In the genomic region with DNA sequence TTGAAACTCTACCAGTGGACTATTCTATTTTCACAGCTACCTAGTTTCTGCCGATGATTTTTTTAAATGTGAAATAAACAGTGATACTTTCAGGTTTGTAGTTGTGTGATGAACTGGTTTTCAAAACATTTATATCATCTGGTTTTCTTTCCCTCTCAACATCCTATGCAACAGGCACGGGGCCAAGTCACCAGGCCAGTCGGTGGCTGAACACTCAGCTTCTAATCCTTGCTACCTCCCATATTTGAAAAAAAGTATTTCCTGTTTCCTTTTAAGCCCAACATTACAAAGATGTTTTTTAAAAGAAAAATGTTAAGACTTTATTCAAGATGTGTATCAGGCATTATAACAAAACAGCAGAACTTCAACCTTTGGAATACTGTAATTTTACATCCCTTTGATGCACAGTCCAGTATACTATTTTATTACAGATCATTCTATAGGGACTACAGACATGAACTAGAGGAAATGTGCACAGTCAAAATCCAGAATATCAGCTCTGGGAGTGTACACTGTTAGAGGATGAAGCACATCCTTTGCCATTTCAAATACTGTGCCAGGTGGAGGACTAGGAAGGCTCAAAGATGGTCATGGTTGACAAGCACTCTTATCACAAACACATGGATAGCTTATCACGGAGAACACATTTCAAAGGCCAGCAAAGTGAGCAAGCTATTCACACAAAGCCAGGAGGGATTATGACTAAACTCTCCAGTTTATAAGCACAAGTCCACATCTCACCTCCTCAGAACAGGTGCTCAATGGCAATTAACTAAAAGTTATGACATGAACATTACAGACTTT, we compare ENCODE assay signal across 13 cellular contexts. TPM values are rescaled to one million over a fixed set of nuclear protein-coding genes. Genes with fewer than 3 reads are reported as not detected.
DNase-seq lines count a peak whose midpoint lies in the region; ATAC-seq, FAIRE-seq and TF ChIP-seq lines count a peak whose summit lies in the region.
"Had no signal": no experiment of that assay in that cellular context is flagged by ENCODE, and none has a peak within 500 bp of the region (broad histone marks: within the 10 kb centered on the region; RNA-seq: fewer than 3 reads in every experiment).

No MANE protein-coding gene starts in this region.

- H3K9me1 ChIP-seq in K562 (ENCODE audit: control insufficient read depth, insufficient read depth, low read length), result no peaks in the 10 kb centered on the region

- POLR2A ChIA-PET in HEK293 (lab: Yijun Ruan, JAX) (no interaction called here), K562 (lab: Yijun Ruan, JAX) (interaction anchor here (0.6 to 5.1 kb wide), 7 partner anchors 14 to 301 kb away, joined by 3 to 134 read pairs (median 3); a partner anchor contains a TSS)

- peak; percentile 86 for FAIRE-seq in K562 (lab: Jason Lieb, UNC)

- H4K20me1 ChIP-seq in K562 (replicated peaks; ENCODE audit: control insufficient read depth, insufficient read depth, low read length), result no peaks in the 10 kb centered on the region

- in situ Hi-C loops in K562 (cut with MboI), result no loop called here

- peak overlapping the region; percentile 27 for H3K4me2 ChIP-seq in K562 (ENCODE audit: insufficient read depth, low read length)

- no peaks in the 10 kb centered on the region for H3K9me3 ChIP-seq in HEK293 (ENCODE audit: control insufficient read depth, insufficient read depth, low read depth, low read length)
- H3K9me3 ChIP-seq in K562 (replicated peaks; ENCODE audit: control insufficient read depth, insufficient read depth, low read depth, low read length), result no peaks in the 10 kb centered on the region
- H3K9me3 ChIP-seq in mucosa of descending colon, result no peaks in the 10 kb centered on the region
- H3K9me3 ChIP-seq: ascending aorta had no signal

- peak overlapping the region in 1 of 2 experiments; percentile 27; a peak in 1 of 4 replicates for H3K9ac ChIP-seq in K562 (ENCODE audit: insufficient read depth in 1 of 2, low read depth in 2 of 2, low read length in 2 of 2)

- H2AFZ ChIP-seq in K562 (ENCODE audit: low read depth, low read length), result no peak overlapping the region

- H3K36me3 ChIP-seq in HEK293 (ENCODE audit: control insufficient read depth in 2 of 2, insufficient read depth in 1 of 2, low read length in 2 of 2), result peaks cover 32 to 54% of the 10 kb centered on the region in 2 experiments
- H3K36me3 ChIP-seq in K562 (ENCODE audit: control insufficient read depth, insufficient read depth, low read length), result peaks cover 54% of the 10 kb centered on the region
- no peaks in the 10 kb centered on the region for H3K36me3 ChIP-seq in mucosa of descending colon (ENCODE audit: low read depth)

- TF ChIP-seq POLR2A in K562 (conservative IDR thresholded peaks at IDR 0.05), result no peak

- no peak; a peak in 1 of 4 replicates for TF ChIP-seq RAD21 in K562 (CRISPR knock-in tag; conservative IDR thresholded peaks at IDR 0.05 in 1 of 2, IDR thresholded peaks at IDR 0.05 in 1 of 2)

- H3K4me1 ChIP-seq in HEK293 (ENCODE audit: control insufficient read depth, insufficient read depth, low read length), result peaks cover 2% of the 10 kb centered on the region; the same call in 1 of the 2 replicates
- H3K4me1 ChIP-seq in K562 (replicated peaks in 1 of 2; ENCODE audit: control insufficient read depth in 2 of 2, insufficient read depth in 2 of 2, low read length in 2 of 2), result peaks cover 20 to 50% of the 10 kb centered on the region in 2 experiments; a peak in 3 of 5 replicates
- H3K4me1 ChIP-seq in mucosa of descending colon (ENCODE audit: low read depth), result peaks cover 31% of the 10 kb centered on the region
- H3K4me1 ChIP-seq: ascending aorta had no signal

- H3K79me2 ChIP-seq in K562 (ENCODE audit: control insufficient read depth, insufficient read depth, low read length), result no peaks in the 10 kb centered on the region; the same call in 2 of the 3 replicates

- H3K4me3 ChIP-seq in HEK293 (ENCODE audit: low read depth, low read length) (no peak overlapping the region), K562 (no peak overlapping the region), mucosa of descending colon (no peak overlapping the region)
- H3K4me3 ChIP-seq: ascending aorta had no signal

- 29% methylated on average over 4 of the region's 4 CpGs for whole genome bisulfite sequencing in K562 (ENCODE audit: insufficient coverage, low coverage, missing lambda C conversion rate)

- peak; percentile 95 for TF ChIP-seq EP300 in K562 (IDR thresholded peaks at IDR 0.05; ENCODE audit: low read length)

- TF ChIP-seq CTCF in HEK293 (tag by site-specific recombination; IDR thresholded peaks at IDR 0.05) (no peak), K562 (IDR thresholded peaks at IDR 0.05 in 2 of 3, conservative IDR thresholded peaks at IDR 0.05 in 1 of 3; ENCODE audit: insufficient read depth in 2 of 3, low read depth in 1 of 3, low read length in 3 of 3) (no peak), mucosa of descending colon (IDR thresholded peaks at IDR 0.05) (no peak)

- H3K27ac ChIP-seq in HEK293 (ENCODE audit: extremely low read depth, low read depth, low read length) (no peak overlapping the region), K562 (ENCODE audit: extremely low read depth, low read depth, low read length) (peak overlapping the region; percentile 47)

- intact Hi-C loops in K562 (cut with micrococcal nuclease), result loop anchor here (1.0 kb wide), 1 partner anchor 25 kb away; no protein-coding TSS in a partner anchor
- intact Hi-C loops in mucosa of descending colon (cut with DNase I, micrococcal nuclease), result no loop called here

- no peaks in the 10 kb centered on the region for H3K27me3 ChIP-seq in K562 (ENCODE audit: control insufficient read depth in 2 of 2, insufficient read depth in 2 of 2, low read length in 2 of 2)
- H3K27me3 ChIP-seq: ascending aorta had no signal

- no TSS peak for BruUV-seq in K562 (replicated peaks; lab: Mats Ljungman, UMichigan)

- ATAC-seq in K562 (peak; percentile 75), mucosa of descending colon (peak; percentile 77)

- CTCF ChIA-PET in HEK293 (lab: Yijun Ruan, JAX) (interaction anchor here (1.1 kb wide), 1 partner anchor 158 kb away, joined by 4 read pairs; no protein-coding TSS in a partner anchor), K562 (lab: Yijun Ruan, JAX; ENCODE audit: low intra/inter-chr PET ratio) (no interaction called here)

- DNase-seq in CMK (ENCODE audit: low read depth) (peak; percentile 73), K562 (ENCODE audit: extremely low read depth in 1 of 4, low spot score in 3 of 4) (peak; percentile 71 to 84 (median 74)), mucosa of descending colon (peak in 2 of 3 donors; percentile 35 to 50), NCI-H1417 treated with DMSO at 0.1 percent for 48 hours (lab: John Stamatoyannopoulos, UW) (no peak), H4 (ENCODE audit: low spot score) (no peak), iPS-NIHi7 (ENCODE audit: extremely low spot score) (no peak)
- no peak for DNase-seq in activated effector memory CD4-positive, alpha-beta T cell treated with Interleukin-2 at 50 U/mL for 16 hours
- DNase-seq: activated CD8-positive, alpha-beta memory T cell treated with anti-CD3 and anti-CD28 coated beads, Interleukin-2, amount 50 U/mL, for 4 hours; endodermal cell; occipital lobe; trophoblast cell had no signal

TF ChIP-seq in HEK293, 187 proteins besides CTCF, POLR2A, EP300 and RAD21:
- TF ChIP-seq FEZF1 (tag by site-specific recombination; IDR thresholded peaks at IDR 0.05) (peak; percentile 55; the same call in 1 of the 2 replicates), ZNF629 (tag by site-specific recombination; IDR thresholded peaks at IDR 0.05) (no peak)

TF ChIP-seq in K562, 482 proteins besides CTCF, POLR2A, EP300 and RAD21 (continues in another document):
- no peak for TF ChIP-seq XRCC3 (IDR thresholded peaks at IDR 0.05)
- TF ChIP-seq MEIS2 (IDR thresholded peaks at IDR 0.05; ENCODE audit: partially characterized antibody), result peak; percentile 48

RNA-seq across cellular contexts. Expression of a gene that starts 14.6 kb away (rescaled TPM):
- 24.4 and 30.0 TPM in 2 replicates for total RNA-seq in K562 (2011; cell fraction: chromatin; rRNA removed; ENCODE audit: low replicate concordance)
- total RNA-seq in K562 (2011; cell fraction: nucleolus; rRNA removed), result 37.7 and 42.0 TPM in 2 replicates
- 29.3 and 30.0 TPM in 2 replicates for total RNA-seq in K562 (2011; cell fraction: nucleoplasm; rRNA removed)
- 85.5 and 118 TPM in 2 replicates for total RNA-seq in K562 (2014; rRNA removed)
- total RNA-seq in K562 (2014; rRNA removed; fragmentation: Illumina TruSeq; extraction: Trizol), result 210 and 223 TPM in 2 replicates
- total RNA-seq in K562 (2015; rRNA removed; fragmentation: Illumina TruSeq; extraction: Trizol), result 156 and 159 TPM in 2 replicates
- 100 and 120 TPM in 2 replicates for total RNA-seq in K562 (2021)
- polyA plus RNA-seq in K562 (2011; rRNA removed), result 159 and 254 TPM in 2 replicates
- 140 and 222 TPM in 2 replicates for polyA plus RNA-seq in K562 (2011; cell fraction: cytosol; rRNA removed)
- polyA plus RNA-seq in K562 (2011; cell fraction: nucleus; rRNA removed), result 80.2 and 83.9 TPM in 2 replicates
- 79.4 and 107 TPM in 2 replicates for polyA plus RNA-seq in K562 (2012)
- polyA plus RNA-seq in K562 (2014; fragmentation: Illumina TruSeq; extraction: Trizol), result 233 and 247 TPM in 2 replicates
- polyA plus RNA-seq in K562 (2014; fragmentation: Nextera tagmentation; extraction: Ambion mirVana), result 100 to 1,000 TPM; 166 to 180 TPM
- polyA plus RNA-seq in K562 (2014; rRNA removed), result 229 and 236 TPM in 2 replicates
- polyA minus RNA-seq in K562 (2011; rRNA and poly(A)+ RNA removed), result 52.6 and 74.0 TPM in 2 replicates
- polyA minus RNA-seq in K562 (2011; cell fraction: cytosol; rRNA and poly(A)+ RNA removed), result 36.0 and 50.0 TPM in 2 replicates
- polyA minus RNA-seq in K562 (2011; cell fraction: nucleus; rRNA and poly(A)+ RNA removed), result 21.9 and 31.7 TPM in 2 replicates
- 10 to 100 TPM; 61.6 to 86.7 (median 75.3) TPM for total RNA-seq in mucosa of descending colon
- 86.1 and 92.3 TPM in 2 replicates for total RNA-seq in H4 (2014; rRNA removed; shearing (Covaris generic))

RNA-seq across cellular contexts. Expression of a gene that starts 18.6 kb away (rescaled TPM):
- total RNA-seq in K562 (2011; cell fraction: chromatin; rRNA removed; ENCODE audit: low replicate concordance), result 126 and 186 TPM in 2 replicates
- 67.8 and 69.7 TPM in 2 replicates for total RNA-seq in K562 (2011; cell fraction: nucleolus; rRNA removed)
- total RNA-seq in K562 (2011; cell fraction: nucleoplasm; rRNA removed), result 91.2 and 93.2 TPM in 2 replicates
- 117 and 121 TPM in 2 replicates for total RNA-seq in K562 (2014; rRNA removed)
- 136 and 150 TPM in 2 replicates for total RNA-seq in K562 (2014; rRNA removed; fragmentation: Illumina TruSeq; extraction: Trizol)
- total RNA-seq in K562 (2015; rRNA removed; fragmentation: Illumina TruSeq; extraction: Trizol), result 113 and 119 TPM in 2 replicates
- total RNA-seq in K562 (2021), result 154 and 160 TPM in 2 replicates
- polyA plus RNA-seq in K562 (2011; rRNA removed), result 84.5 and 140 TPM in 2 replicates
- 58.0 and 63.5 TPM in 2 replicates for polyA plus RNA-seq in K562 (2011; cell fraction: cytosol; rRNA removed)
- polyA plus RNA-seq in K562 (2011; cell fraction: nucleus; rRNA removed), result 45.7 and 56.5 TPM in 2 replicates
- polyA plus RNA-seq in K562 (2012), result 116 and 117 TPM in 2 replicates
- 146 and 184 TPM in 2 replicates for polyA plus RNA-seq in K562 (2014; fragmentation: Illumina TruSeq; extraction: Trizol)
- polyA plus RNA-seq in K562 (2014; fragmentation: Nextera tagmentation; extraction: Ambion mirVana), result 100 to 1,000 TPM; 153 to 294 TPM
- 138 and 150 TPM in 2 replicates for polyA plus RNA-seq in K562 (2014; rRNA removed)
- polyA minus RNA-seq in K562 (2011; rRNA and poly(A)+ RNA removed), result 120 and 149 TPM in 2 replicates
- 57.3 and 73.7 TPM in 2 replicates for polyA minus RNA-seq in K562 (2011; cell fraction: cytosol; rRNA and poly(A)+ RNA removed)
- 37.7 and 46.2 TPM in 2 replicates for polyA minus RNA-seq in K562 (2011; cell fraction: nucleus; rRNA and poly(A)+ RNA removed)
- total RNA-seq in mucosa of descending colon, result 100 to 1,000 TPM; 106 to 121 (median 107) TPM
- 57.9 and 77.3 TPM in 2 replicates for total RNA-seq in H4 (2014; rRNA removed; shearing (Covaris generic))

Comparison
In these comparisons a context has a peak if more than half of its experiments do, and no peak if none do; other contexts are left out.
1. DNase-seq: peak in CMK (single experiment), K562 (4 of 4) and mucosa of descending colon (2 of 3); none in activated effector memory CD4-positive, alpha-beta T cell treated with Interleukin-2 at 50 U/mL for 16 hours (single experiment), NCI-H1417 treated with DMSO at 0.1 percent for 48 hours (single experiment), H4 (single experiment) and iPS-NIHi7 (single experiment).